ENCODE assay signal across 1 cellular context in the genomic region with DNA sequence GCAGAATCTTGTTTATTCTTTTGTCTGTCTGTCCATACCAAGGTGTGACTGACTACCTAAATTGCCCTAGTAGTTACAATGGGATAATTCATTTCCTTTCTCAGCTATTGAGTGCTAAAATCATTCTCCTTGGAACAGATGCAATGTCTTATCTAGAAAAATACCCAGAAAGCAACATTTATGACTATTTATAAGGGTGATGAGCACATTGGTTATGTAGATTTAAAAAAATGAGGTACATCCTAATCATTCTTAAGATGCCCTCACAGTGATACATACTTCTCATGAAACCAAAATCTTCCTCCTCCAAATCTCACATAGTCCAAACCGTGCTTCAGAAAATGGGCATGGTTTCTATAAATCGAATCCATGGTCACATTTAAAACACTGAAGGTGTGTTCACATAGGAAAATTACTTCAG.
TF ChIP-seq lines count a peak whose summit lies in the region.

No MANE protein-coding gene starts in this region.

TF ChIP-seq in IMR-90, 13 proteins besides CTCF, POLR2A, EP300 and RAD21:
- no peak for TF ChIP-seq MAFK (IDR thresholded peaks at IDR 0.05; ENCODE audit: low read depth, low read length)
- TF ChIP-seq, protein P1, sequence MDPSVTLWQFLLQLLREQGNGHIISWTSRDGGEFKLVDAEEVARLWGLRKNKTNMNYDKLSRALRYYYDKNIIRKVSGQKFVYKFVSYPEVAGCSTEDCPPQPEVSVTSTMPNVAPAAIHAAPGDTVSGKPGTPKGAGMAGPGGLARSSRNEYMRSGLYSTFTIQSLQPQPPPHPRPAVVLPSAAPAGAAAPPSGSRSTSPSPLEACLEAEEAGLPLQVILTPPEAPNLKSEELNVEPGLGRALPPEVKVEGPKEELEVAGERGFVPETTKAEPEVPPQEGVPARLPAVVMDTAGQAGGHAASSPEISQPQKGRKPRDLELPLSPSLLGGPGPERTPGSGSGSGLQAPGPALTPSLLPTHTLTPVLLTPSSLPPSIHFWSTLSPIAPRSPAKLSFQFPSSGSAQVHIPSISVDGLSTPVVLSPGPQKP (IDR thresholded peaks at IDR 0.05; ENCODE audit: borderline replicate concordance, low read depth, low read length): no peak
- no peak for TF ChIP-seq MXI1 (IDR thresholded peaks at IDR 0.05; ENCODE audit: borderline replicate concordance, low read depth, low read length)
- TF ChIP-seq NFE2L2 (IDR thresholded peaks at IDR 0.05; ENCODE audit: low read depth, low read length): no peak
- TF ChIP-seq SMC3 (IDR thresholded peaks at IDR 0.05; ENCODE audit: low read depth, low read length): no peak
- no peak for TF ChIP-seq MAZ (IDR thresholded peaks at IDR 0.05; ENCODE audit: borderline replicate concordance, low read depth, low read length)
- TF ChIP-seq RCOR1 (IDR thresholded peaks at IDR 0.05; ENCODE audit: insufficient replicate concordance, low read length): no peak
- no peak for TF ChIP-seq CHD1 (IDR thresholded peaks at IDR 0.05; ENCODE audit: low read depth, low read length)
- no peak for TF ChIP-seq RFX5 (IDR thresholded peaks at IDR 0.05; ENCODE audit: low read depth, low read length)
- TF ChIP-seq CEBPB (IDR thresholded peaks at IDR 0.05; ENCODE audit: low read depth, low read length): no peak
- TF ChIP-seq, protein P2, sequence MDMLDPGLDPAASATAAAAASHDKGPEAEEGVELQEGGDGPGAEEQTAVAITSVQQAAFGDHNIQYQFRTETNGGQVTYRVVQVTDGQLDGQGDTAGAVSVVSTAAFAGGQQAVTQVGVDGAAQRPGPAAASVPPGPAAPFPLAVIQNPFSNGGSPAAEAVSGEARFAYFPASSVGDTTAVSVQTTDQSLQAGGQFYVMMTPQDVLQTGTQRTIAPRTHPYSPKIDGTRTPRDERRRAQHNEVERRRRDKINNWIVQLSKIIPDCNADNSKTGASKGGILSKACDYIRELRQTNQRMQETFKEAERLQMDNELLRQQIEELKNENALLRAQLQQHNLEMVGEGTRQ (IDR thresholded peaks at IDR 0.05; ENCODE audit: low read depth, low read length): no peak
- no peak for TF ChIP-seq FOS (IDR thresholded peaks at IDR 0.05; ENCODE audit: low read depth, low read length)
